ENCODE assay signal across 30 cellular contexts in the genomic region with DNA sequence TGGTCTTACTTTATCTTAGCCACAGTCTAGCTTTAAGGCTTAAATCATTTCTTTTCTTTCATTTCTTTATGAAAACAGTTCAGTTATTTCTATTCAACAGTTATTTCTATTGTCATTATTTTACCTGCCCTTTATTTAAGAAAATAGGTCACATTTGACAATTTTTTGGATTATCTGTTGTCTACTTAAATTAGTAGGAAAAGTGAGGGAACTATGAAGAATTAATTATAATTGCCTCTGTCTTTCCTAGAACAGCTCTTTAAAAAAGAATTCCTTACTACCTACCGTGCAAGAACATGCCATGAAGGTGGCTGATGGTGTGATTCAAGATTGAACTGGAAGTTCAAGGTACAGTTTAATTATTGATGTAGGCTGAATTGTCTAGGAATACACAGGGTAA. TPM values are rescaled to one million over a fixed set of nuclear protein-coding genes. Genes with fewer than 3 reads are reported as not detected.
DNase-seq lines count a peak whose midpoint lies in the region; ATAC-seq and TF ChIP-seq lines count a peak whose summit lies in the region.
"Had no signal": no experiment of that assay in that cellular context is flagged by ENCODE, and none has a peak within 500 bp of the region (broad histone marks: within the 10 kb centered on the region; RNA-seq: fewer than 3 reads in every experiment).

Gene OR4C6 (plus strand): TSS at position 301 of the 400 bp plus-strand sequence. CDS start 2,966 bp downstream, outside the sequence.

- H3K4me3 ChIP-seq in PC-3 (ENCODE audit: low read length): no peak within 1 kb of the TSS
- H3K4me3 ChIP-seq: A549; BLaER1; BLaER1 treated with 17β-estradiol and CSF1 and Interleukin-3, amounts not matched to agents 10 nM and 100 nM had no signal

- no peak within 1 kb of the TSS for H2AFZ ChIP-seq in PC-3 (ENCODE audit: low read length)

- no peaks in the 10 kb centered on the region for H4K20me1 ChIP-seq in PC-3 (ENCODE audit: low read length)
- H4K20me1 ChIP-seq: BLaER1; BLaER1 treated with 17β-estradiol and CSF1 and Interleukin-3, amounts not matched to agents 10 nM and 100 nM had no signal

- H3F3A ChIP-seq in PC-3 (ENCODE audit: low read length, unreplicated experiment): no peaks in the 10 kb centered on the region

- ATAC-seq in PC-3: no peak
- ATAC-seq: A549; CD8-positive, alpha-beta T cell had no signal

- no peak within 1 kb of the TSS for H3K9ac ChIP-seq in PC-3 (ENCODE audit: low read length)
- H3K9ac ChIP-seq: BLaER1; BLaER1 treated with 17β-estradiol and CSF1 and Interleukin-3, amounts not matched to agents 10 nM and 100 nM had no signal

- H3K9me2 ChIP-seq in PC-3 (replicated peaks; ENCODE audit: low read length): no peaks in the 10 kb centered on the region

- no peaks in the 10 kb centered on the region for H3K9me3 ChIP-seq in PC-3 (ENCODE audit: low read length)
- H3K9me3 ChIP-seq: BE2C; BLaER1; BLaER1 treated with 17β-estradiol and CSF1 and Interleukin-3, amounts not matched to agents 10 nM and 100 nM; Caco-2 had no signal

- POLR2A ChIA-PET in PC-3 (lab: Charles Lee; ENCODE audit: unreplicated experiment): no interaction called here

- no peak within 1 kb of the TSS for H3K4me2 ChIP-seq in PC-3 (ENCODE audit: low read length)
- H3K4me2 ChIP-seq: A549; BLaER1; BLaER1 treated with 17β-estradiol and CSF1 and Interleukin-3, amounts not matched to agents 10 nM and 100 nM had no signal

- H3K27ac ChIP-seq in PC-3 (ENCODE audit: low read length): no peak within 1 kb of the TSS
- H3K27ac ChIP-seq: 22Rv1; A549; BLaER1; BLaER1 treated with 17β-estradiol and CSF1 and Interleukin-3, amounts not matched to agents 10 nM and 100 nM; C4-2B had no signal

- CTCF ChIA-PET in PC-3 (lab: Charles Lee): no interaction called here

- no peaks in the 10 kb centered on the region for H3K36me3 ChIP-seq in PC-3 (ENCODE audit: low read depth, low read length)
- H3K36me3 ChIP-seq: BE2C; BLaER1; BLaER1 treated with 17β-estradiol and CSF1 and Interleukin-3, amounts not matched to agents 10 nM and 100 nM had no signal

- TF ChIP-seq CTCF in PC-3 (conservative IDR thresholded peaks at IDR 0.05; ENCODE audit: low read depth, low read length): peak; percentile 20; the same call in 1 of the 2 replicates

- H3K27me3 ChIP-seq in PC-3 (ENCODE audit: low read length): no peaks in the 10 kb centered on the region
- H3K27me3 ChIP-seq: BE2C; BLaER1; BLaER1 treated with 17β-estradiol and CSF1 and Interleukin-3, amounts not matched to agents 10 nM and 100 nM had no signal

- peaks cover 22% of the 10 kb centered on the region for H3K4me1 ChIP-seq in PC-3 (ENCODE audit: insufficient read depth, low read length)
- H3K4me1 ChIP-seq: A549, BE2C, BLaER1, Caco-2 had no signal

- DNase-seq in PC-3 (no peak), H4 (ENCODE audit: low spot score) (no peak)
- DNase-seq: 8988T; ACHN; AML-193; BE2C; C1 segment of cervical spinal cord; Caco-2; CD4-positive, alpha-beta memory T cell; CD4-positive, alpha-beta T cell; CD4-positive, CD25-positive, alpha-beta regulatory T cell; CD8-positive, alpha-beta memory T cell; CD8-positive, alpha-beta T cell; COR-L47; DMS 273 treated with DMSO at 0.1 percent for 48 hours; DMS153; DMS53; DMS79; DMS79 treated with DMSO at 0.1 percent for 48 hours; DND-41; EL had no signal

- intact Hi-C loops in PC-3 (cut with micrococcal nuclease): no loop called here

- no peaks in the 10 kb centered on the region for H3K79me2 ChIP-seq in PC-3 (ENCODE audit: low read length)

- no TSS peak for BruUV-seq in PC-3 (replicated peaks; lab: Mats Ljungman, UMichigan)

RNA-seq across cellular contexts. Expression of gene OR4C6, which starts in this region (rescaled TPM):
- total RNA-seq in PC-3 (2014; rRNA removed): not detected in 2 replicates
- 0.21 TPM in 1 of 2 replicates, not detected in the other for total RNA-seq in H4 (2014; rRNA removed; shearing (Covaris generic))
- total RNA-seq: A172; A673; B cell; Caco-2; CD4-positive, alpha-beta memory T cell; CD4-positive, alpha-beta T cell; CD4-positive, CD25-positive, alpha-beta regulatory T cell; CD8-positive, alpha-beta memory T cell; CD8-positive, alpha-beta T cell; Daoy had no signal
